8 cellular contexts compared by ENCODE assay signal in the genomic region with DNA sequence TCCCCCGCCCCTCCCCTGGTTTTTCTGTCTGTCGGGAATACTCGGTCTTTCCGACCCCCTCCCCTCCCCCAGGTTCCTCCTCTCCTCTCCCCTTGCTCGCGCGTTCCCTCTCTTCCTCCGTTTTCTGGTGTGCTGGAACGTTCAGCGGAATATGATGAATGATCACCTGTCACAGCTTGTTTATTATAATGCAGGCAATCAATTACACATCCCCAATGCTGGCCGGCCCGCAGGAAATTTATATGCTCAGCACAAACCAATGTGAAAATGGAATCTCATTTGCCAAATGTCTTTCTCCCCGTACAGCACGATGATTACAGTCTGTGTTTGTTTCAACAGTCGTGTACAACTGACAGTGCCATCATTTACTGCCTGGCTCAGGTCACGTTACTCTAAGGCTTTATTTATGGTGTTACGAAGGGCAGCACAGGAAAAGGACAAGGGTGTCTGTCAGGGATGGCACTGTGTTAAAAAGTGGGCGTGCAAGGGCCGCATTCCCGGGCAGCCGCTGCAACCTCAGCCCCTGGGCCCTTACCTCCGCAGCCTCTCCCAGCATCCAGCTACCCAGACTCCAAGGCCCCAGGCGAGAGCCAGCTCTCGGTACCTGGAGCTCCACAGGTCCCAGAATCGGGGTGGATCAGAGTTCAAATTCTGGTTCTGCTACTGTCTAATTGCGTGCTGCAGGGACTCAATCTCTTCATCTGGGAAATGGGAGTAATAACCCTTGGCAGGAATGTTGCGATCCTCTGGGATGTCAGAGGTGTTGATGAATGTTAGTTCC. TPM values are rescaled to one million over a fixed set of nuclear protein-coding genes. Genes with fewer than 3 reads are reported as not detected.
A peak's percentile ranks its signal among the peaks of the same experiment; 100 is the strongest.
DNase-seq lines count a peak whose midpoint lies in the region; ATAC-seq, FAIRE-seq and TF ChIP-seq lines count a peak whose summit lies in the region.

No MANE protein-coding gene starts in this region.

- H3K4me1 ChIP-seq in BE2C (peaks cover 10% of the 10 kb centered on the region), HUES6 (ENCODE audit: control insufficient read depth, insufficient read depth, low read length) (peaks cover 28% of the 10 kb centered on the region), keratinocyte (ENCODE audit: control insufficient read depth, extremely low read depth, insufficient read depth, low read length) (peaks cover 30% of the 10 kb centered on the region)

- H3K9ac ChIP-seq in HUES6 (ENCODE audit: low read length) (peak overlapping the region; percentile 75), keratinocyte (ENCODE audit: control insufficient read depth, extremely low read depth, insufficient read depth, low read length) (peak overlapping the region; percentile 39)

- peak overlapping the region; percentile 89 to 90 for H3K4me3 Mint-ChIP-seq in stimulated activated naive B cell treated with anti-CD40 and anti-IgM and Interleukin-4, amounts not matched to agents 10 μg/mL and 1 μg/mL and 100 μg/mL, for 72 hours

- no peak overlapping the region for H3K27ac ChIP-seq in HUES6 (ENCODE audit: low read depth, low read length)
- H3K27ac ChIP-seq in angular gyrus (ENCODE audit: low read depth, low read length), result peak overlapping the region; percentile 50
- H3K27ac ChIP-seq in keratinocyte (ENCODE audit: control insufficient read depth, insufficient read depth, low read length), result peak overlapping the region; percentile 33

- no peak for FAIRE-seq in keratinocyte (lab: Jason Lieb, UNC)

- TF ChIP-seq CTCF in BE2C (IDR thresholded peaks at IDR 0.05; ENCODE audit: low read depth, low read length), result no peak
- no peak for TF ChIP-seq CTCF in keratinocyte (optimal IDR thresholded peaks at IDR 0.05 in 1 of 3, IDR thresholded peaks at IDR 0.05 in 1 of 3, conservative IDR thresholded peaks at IDR 0.05 in 1 of 3; ENCODE audit: extremely low read depth in 1 of 3, insufficient read depth in 2 of 3, low read length in 3 of 3)

- no peaks in the 10 kb centered on the region for H3K27me3 ChIP-seq in BE2C
- no peaks in the 10 kb centered on the region for H3K27me3 ChIP-seq in HUES6 (ENCODE audit: control insufficient read depth, insufficient read depth, low read length)
- no peaks in the 10 kb centered on the region for H3K27me3 ChIP-seq in keratinocyte (ENCODE audit: control insufficient read depth, extremely low read depth, insufficient read depth, low read length)

- no peaks in the 10 kb centered on the region for H3K36me3 ChIP-seq in BE2C
- no peaks in the 10 kb centered on the region for H3K36me3 ChIP-seq in HUES6 (ENCODE audit: control insufficient read depth, insufficient read depth, low read length)
- H3K36me3 ChIP-seq in keratinocyte (ENCODE audit: control insufficient read depth in 2 of 2, extremely low read depth in 1 of 2, insufficient read depth in 2 of 2, low read length in 2 of 2), result peaks cover 0 to 3% of the 10 kb centered on the region in 2 experiments

- ATAC-seq in stimulated activated naive B cell treated with anti-CD40 and anti-IgM and Interleukin-4, amounts not matched to agents 10 μg/mL and 1 μg/mL and 100 μg/mL, for 72 hours (replicated peaks), result no peak
- no peak for ATAC-seq in GM21723 (IDR thresholded peaks at IDR 0.05; ENCODE audit: unreplicated experiment)

- H4K20me1 ChIP-seq in keratinocyte (ENCODE audit: control insufficient read depth, extremely low read depth, insufficient read depth, low read length), result no peaks in the 10 kb centered on the region

- H3K9me3 Mint-ChIP-seq in stimulated activated naive B cell treated with anti-CD40 and anti-IgM and Interleukin-4, amounts not matched to agents 10 μg/mL and 1 μg/mL and 100 μg/mL, for 72 hours, result peaks cover 0 to 5% of the 10 kb centered on the region in 2 donors

- H3K4me2 ChIP-seq in keratinocyte (ENCODE audit: control insufficient read depth, extremely low read depth, insufficient read depth, low read depth, low read length), result peak overlapping the region; percentile 70

- DNase-seq in BE2C (peak; percentile 55), keratinocyte (ENCODE audit: low read depth, low spot score) (no peak), NCI-H2107 (lab: John Stamatoyannopoulos, UW) (no peak)
- no peak for DNase-seq in stimulated activated naive B cell treated with anti-CD40 and anti-IgM and Interleukin-4, amounts not matched to agents 10 μg/mL and 1 μg/mL and 100 μg/mL, for 72 hours
- DNase-seq in activated effector memory CD4-positive, alpha-beta T cell treated with anti-CD3 and anti-CD28 coated beads, Interleukin-2, amount 50 U/mL, for 16 hours, result no peak

- no peaks in the 10 kb centered on the region for H3K9me1 ChIP-seq in keratinocyte (ENCODE audit: control insufficient read depth, extremely low read depth, insufficient read depth, low read length)

- dilution Hi-C loops in keratinocyte (cut with MboI; ENCODE audit: extremely low pct_ligation_motif_present, low sequenced_read_pairs), result no loop called here

- no peaks in the 10 kb centered on the region for H3K36me3 Mint-ChIP-seq in stimulated activated naive B cell treated with anti-CD40 and anti-IgM and Interleukin-4, amounts not matched to agents 10 μg/mL and 1 μg/mL and 100 μg/mL, for 72 hours

- no peaks in the 10 kb centered on the region for H3K79me2 ChIP-seq in keratinocyte (ENCODE audit: control insufficient read depth, insufficient read depth, low read length)

- H3K4me3 ChIP-seq in BE2C (ENCODE audit: low read depth, low read length), result peak overlapping the region; percentile 70
- H3K4me3 ChIP-seq in HUES6 (ENCODE audit: low read depth, low read length), result peak overlapping the region; percentile 89
- peak overlapping the region; percentile 29 to 57 (median 31) for H3K4me3 ChIP-seq in keratinocyte (ENCODE audit: control insufficient read depth in 2 of 3, extremely low read depth in 1 of 3, insufficient read depth in 2 of 3, low read depth in 1 of 3, low read length in 3 of 3)

- peak overlapping the region; percentile 73 for H3K27ac Mint-ChIP-seq in stimulated activated naive B cell treated with anti-CD40 and anti-IgM and Interleukin-4, amounts not matched to agents 10 μg/mL and 1 μg/mL and 100 μg/mL, for 72 hours

- H2AFZ ChIP-seq in keratinocyte (ENCODE audit: control insufficient read depth, low read length), result peak overlapping the region; percentile 3

- peaks cover 48 to 62% of the 10 kb centered on the region in 2 donors for H3K4me1 Mint-ChIP-seq in stimulated activated naive B cell treated with anti-CD40 and anti-IgM and Interleukin-4, amounts not matched to agents 10 μg/mL and 1 μg/mL and 100 μg/mL, for 72 hours

- H3K9me3 ChIP-seq in BE2C (no peaks in the 10 kb centered on the region), HUES6 (ENCODE audit: control insufficient read depth, insufficient read depth, low read depth, low read length) (no peaks in the 10 kb centered on the region), keratinocyte (ENCODE audit: control insufficient read depth, low read depth, low read length) (no peaks in the 10 kb centered on the region)

- H3K27me3 Mint-ChIP-seq in stimulated activated naive B cell treated with anti-CD40 and anti-IgM and Interleukin-4, amounts not matched to agents 10 μg/mL and 1 μg/mL and 100 μg/mL, for 72 hours, result peaks cover 0 to 5% of the 10 kb centered on the region in 2 donors

RNA-seq across cellular contexts. Expression of gene MAP1LC3B2, which starts 24.6 kb away (rescaled TPM):
- 20.7 TPM for polyA plus RNA-seq in BE2C (2012; ENCODE audit: insufficient read depth, insufficient read length, low read depth)
- 2.7 to 6.0 TPM (median 4.3 TPM) in 3 replicates for polyA plus RNA-seq in keratinocyte
- 45.2 TPM for polyA plus RNA-seq in keratinocyte (2011; ENCODE audit: low read depth)
- 4.5 and 5.5 TPM in 2 replicates for polyA plus RNA-seq in keratinocyte (2011; cell fraction: cytosol; rRNA removed)
- polyA plus RNA-seq in keratinocyte (2011; cell fraction: nucleus; rRNA removed), result 6.7 and 7.2 TPM in 2 replicates
- 4.1 and 20.6 TPM in 2 replicates for polyA plus RNA-seq in keratinocyte (2012; ENCODE audit: low replicate concordance)
- 1.5 to 9.2 TPM (median 3.1 TPM) in 3 replicates for polyA minus RNA-seq in keratinocyte
- polyA minus RNA-seq in keratinocyte (2011; cell fraction: cytosol; rRNA and poly(A)+ RNA removed), result not detected
- 3.3 TPM in 1 of 2 replicates, not detected in the other for polyA minus RNA-seq in keratinocyte (2011; cell fraction: nucleus; rRNA and poly(A)+ RNA removed)

Comparison
In these comparisons a context has a peak if more than half of its experiments do, and no peak if none do; other contexts are left out.
1. H3K4me3 ChIP-seq: peak in every context shown above with its lines; median percentile 89 in HUES6; 70 in BE2C; 31 in keratinocyte.